Comparison of ENCODE assay signal across 19 cellular contexts in the genomic region with DNA sequence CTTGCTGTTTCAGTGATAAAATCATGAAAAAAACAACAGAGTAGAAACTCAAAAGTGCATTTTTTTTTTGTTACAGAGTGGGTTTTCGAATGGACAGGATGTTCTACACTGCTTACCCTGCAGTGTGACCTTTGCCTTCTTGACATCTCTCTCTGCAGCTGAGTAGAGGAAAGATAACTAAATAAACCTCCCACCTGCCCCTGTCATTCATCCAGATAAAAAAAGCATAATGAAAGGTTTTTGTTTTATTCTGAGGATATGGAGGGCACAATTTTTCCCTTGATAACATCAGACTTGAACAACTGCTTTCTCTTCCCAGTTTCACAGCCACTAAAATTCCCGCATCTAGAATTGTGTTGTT.
"Had no signal": no experiment of that assay in that cellular context is flagged by ENCODE, and none has a peak within 500 bp of the region (broad histone marks: within the 10 kb centered on the region; RNA-seq: fewer than 3 reads in every experiment).

No MANE protein-coding gene starts in this region.

- FAIRE-seq: K562, RCC 7860 had no signal

- H3K27ac ChIP-seq: KMS-11 had no signal

- H3K4me2 ChIP-seq: KMS-11 had no signal

- DNase-seq: Kasumi-1, MV-4-11, NCI-H1048, NCI-H1105, NCI-H1417, NCI-H1436 treated with DMSO at 0.1 percent for 48 hours, NCI-H1694, NCI-H187 treated with DMSO at 0.1 percent for 48 hours, NCI-H2029 treated with DMSO at 0.1 percent for 48 hours, NCI-H2171 treated with DMSO at 0.1 percent for 48 hours, NCI-H524 treated with DMSO at 0.1 percent for 48 hours, NCI-H69, NCI-H774, RPMI8226, SHP77 had no signal

- ATAC-seq: K562, SK-N-SH treated with all-trans-retinoic acid at 6 μM for 48 hours had no signal

- H3K9ac ChIP-seq: KMS-11 had no signal

- H3K4me3 ChIP-seq: K562 had no signal
